In the genomic region with DNA sequence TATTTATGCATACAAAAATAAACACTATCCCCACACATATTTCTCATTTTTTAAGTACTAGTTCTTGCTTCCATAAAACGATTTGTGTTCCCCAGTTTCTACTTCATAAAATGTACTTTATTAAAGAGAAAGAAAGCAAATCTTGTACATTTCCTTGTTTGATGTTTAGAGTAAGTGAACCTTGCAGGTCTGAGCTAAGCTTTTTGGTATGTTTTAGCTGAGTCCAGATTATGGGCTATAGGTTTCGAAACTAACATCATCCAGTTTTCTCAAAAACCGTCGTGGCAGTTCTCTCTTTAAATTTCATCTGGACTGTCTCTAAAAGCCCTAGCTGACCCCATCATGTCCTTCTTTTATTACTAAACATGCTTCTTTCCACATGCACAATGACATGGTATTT, we compare ENCODE assay signal across 18 cellular contexts.
DNase-seq lines count a peak whose midpoint lies in the region; TF ChIP-seq lines count a peak whose summit lies in the region.
"Had no signal": no experiment of that assay in that cellular context is flagged by ENCODE, and none has a peak within 500 bp of the region (broad histone marks: within the 10 kb centered on the region; RNA-seq: fewer than 3 reads in every experiment).

No MANE protein-coding gene starts in this region.

- POLR2A ChIA-PET in CD4-positive, alpha-beta memory T cell (lab: Charles Lee; ENCODE audit: partially characterized antibody): no interaction called here

- H3K36me3 ChIP-seq in MG63: no peaks in the 10 kb centered on the region
- no peaks in the 10 kb centered on the region for H3K36me3 ChIP-seq in SJCRH30
- H3K36me3 ChIP-seq in subcutaneous abdominal adipose tissue (ENCODE audit: control insufficient read depth in 5 of 5, insufficient read depth in 5 of 5, low read length in 5 of 5): no peaks in the 10 kb centered on the region
- no peaks in the 10 kb centered on the region for H3K36me3 ChIP-seq in CD4-positive, alpha-beta memory T cell (ENCODE audit: insufficient read depth, low read length)

- no peak overlapping the region for H3K4me3 Mint-ChIP-seq in CD4-positive, alpha-beta memory T cell
- H3K4me3 Mint-ChIP-seq: CD4-positive, alpha-beta T cell had no signal

- intact Hi-C loops in CD4-positive, alpha-beta memory T cell (cut with micrococcal nuclease): loop anchor here (5.0 kb wide), 1 partner anchor 908 kb away; no protein-coding TSS in a partner anchor

- no peaks in the 10 kb centered on the region for H3K4me1 Mint-ChIP-seq in CD4-positive, alpha-beta memory T cell

- peak overlapping the region in 3 of 5 donors; percentile 21 to 82 (median 72) for H3K9ac ChIP-seq in subcutaneous abdominal adipose tissue (ENCODE audit: low read length in 5 of 5)

- DNase-seq in MG63 (no peak), SJCRH30 (no peak), fibroblast of the aortic adventitia (ENCODE audit: low read depth) (peak; percentile 62), NCI-H82 (lab: John Stamatoyannopoulos, UW) (no peak), occipital lobe (lab: John Stamatoyannopoulos, UW) (no peak), NCI-H446 (lab: John Stamatoyannopoulos, UW) (no peak)
- no peak for DNase-seq in CD4-positive, alpha-beta memory T cell
- DNase-seq: activated CD8-positive, alpha-beta memory T cell treated with anti-CD3 and anti-CD28 coated beads, Interleukin-2, amount 50 U/mL, for 48 hours; activated gamma-delta T cell treated with Interleukin-2 at 50 U/mL for 16 hours; amniotic stem cell; CD4-positive, alpha-beta T cell; effector memory CD4-positive, alpha-beta T cell; GDM1; NCI-H1436; NCI-H2171 treated with DMSO at 0.1 percent for 48 hours; retina; stimulated activated CD8-positive, alpha-beta memory T cell treated with anti-CD3 and anti-CD28 coated beads, Interleukin-4, amount 100 ng/mL, for 48 hours had no signal

- H3K9me3 ChIP-seq in MG63 (no peaks in the 10 kb centered on the region), SJCRH30 (replicated peaks) (no peaks in the 10 kb centered on the region), subcutaneous abdominal adipose tissue (ENCODE audit: control insufficient read depth in 5 of 5, low read length in 5 of 5) (no peaks in the 10 kb centered on the region)
- H3K9me3 ChIP-seq in CD4-positive, alpha-beta memory T cell (ENCODE audit: control insufficient read depth in 1 of 2, low read length in 2 of 2): no peaks in the 10 kb centered on the region

- H3K27me3 Mint-ChIP-seq in CD4-positive, alpha-beta memory T cell: peaks cover 0 to 2% of the 10 kb centered on the region in 2 donors
- H3K27me3 Mint-ChIP-seq: CD4-positive, alpha-beta T cell had no signal

- no peak overlapping the region for H3K27ac Mint-ChIP-seq in CD4-positive, alpha-beta memory T cell
- H3K27ac Mint-ChIP-seq: CD4-positive, alpha-beta T cell had no signal

- H3K4me3 ChIP-seq in MG63 (peak overlapping the region; percentile 18), SJCRH30 (peak overlapping the region; percentile 50), fibroblast of the aortic adventitia (ENCODE audit: low read depth, low read length) (no peak overlapping the region), subcutaneous abdominal adipose tissue (ENCODE audit: low read depth in 1 of 5, low read length in 5 of 5) (peak overlapping the region in 4 of 5 donors; percentile 30 to 74 (median 63))
- H3K4me3 ChIP-seq in CD4-positive, alpha-beta memory T cell (ENCODE audit: low read length in 2 of 2): no peak overlapping the region

- no peaks in the 10 kb centered on the region for H3K36me3 Mint-ChIP-seq in CD4-positive, alpha-beta memory T cell

- H3K9me3 Mint-ChIP-seq in CD4-positive, alpha-beta memory T cell: peaks cover 0 to 7% (median 0%) of the 10 kb centered on the region in 8 donors

- H3K27me3 ChIP-seq in MG63 (peaks cover 63% of the 10 kb centered on the region), SJCRH30 (no peaks in the 10 kb centered on the region), subcutaneous abdominal adipose tissue (ENCODE audit: control insufficient read depth in 5 of 5, insufficient read depth in 4 of 5, low read length in 5 of 5) (no peaks in the 10 kb centered on the region)
- H3K27me3 ChIP-seq in CD4-positive, alpha-beta memory T cell (ENCODE audit: insufficient read depth, low read length): no peaks in the 10 kb centered on the region

- H3K4me1 ChIP-seq in SJCRH30: no peaks in the 10 kb centered on the region
- peaks cover 3 to 45% (median 32%) of the 10 kb centered on the region in 5 donors for H3K4me1 ChIP-seq in subcutaneous abdominal adipose tissue (ENCODE audit: control insufficient read depth in 5 of 5, insufficient read depth in 5 of 5, low read length in 5 of 5)
- no peaks in the 10 kb centered on the region for H3K4me1 ChIP-seq in CD4-positive, alpha-beta memory T cell (ENCODE audit: insufficient read depth, low read length)

- TF ChIP-seq CTCF in fibroblast of the aortic adventitia (IDR thresholded peaks at IDR 0.05; ENCODE audit: insufficient read depth, low read length): no peak

- H3K27ac ChIP-seq in SJCRH30: peak overlapping the region; percentile 3; the same call in 1 of the 2 replicates
- peak overlapping the region; percentile 88 for H3K27ac ChIP-seq in subcutaneous abdominal adipose tissue (ENCODE audit: low read depth, low read length)
- no peak overlapping the region for H3K27ac ChIP-seq in CD4-positive, alpha-beta memory T cell (ENCODE audit: low read depth, low read length)

- CTCF ChIA-PET in CD4-positive, alpha-beta memory T cell (lab: Charles Lee; ENCODE audit: partially characterized antibody): no interaction called here

Comparison
In these comparisons a context has a peak if more than half of its experiments do, and no peak if none do; other contexts are left out.
1. H3K4me3 ChIP-seq: peak in MG63 (single experiment), SJCRH30 (single experiment) and subcutaneous abdominal adipose tissue (4 of 5); none in fibroblast of the aortic adventitia (single experiment) and CD4-positive, alpha-beta memory T cell (0 of 2).